Comparison of ENCODE assay signal across 1 cellular context in genomic region chr7:132189881-132190280, GRCh38.
TF ChIP-seq lines count a peak whose summit lies in the region.

No MANE protein-coding gene starts in this region.

TF ChIP-seq in H1, 55 proteins besides CTCF, POLR2A, EP300 and RAD21 (continued from another document):
- TF ChIP-seq HDAC2 (IDR thresholded peaks at IDR 0.05; ENCODE audit: borderline replicate concordance in 1 of 2, low read depth in 2 of 2, low read length in 2 of 2) = no peak
- TF ChIP-seq E2F6 (IDR thresholded peaks at IDR 0.05) = no peak
- TF ChIP-seq BCL11A (IDR thresholded peaks at IDR 0.05; ENCODE audit: low read depth in 2 of 2, low read length in 2 of 2) = no peak
- no peak for TF ChIP-seq EGR1 (IDR thresholded peaks at IDR 0.05; ENCODE audit: borderline replicate concordance, low read depth, low read length)
- no peak for TF ChIP-seq CEBPB (IDR thresholded peaks at IDR 0.05; ENCODE audit: low read depth, low read length)
- TF ChIP-seq POU5F1 (IDR thresholded peaks at IDR 0.05; ENCODE audit: low read depth, low read length) = no peak
